21 cellular contexts compared by ENCODE assay signal in genomic region chr17:56636276-56636675, GRCh38.
"Had no signal": no experiment of that assay in that cellular context is flagged by ENCODE, and none has a peak within 500 bp of the region (broad histone marks: within the 10 kb centered on the region; RNA-seq: fewer than 3 reads in every experiment).

No MANE protein-coding gene starts in this region.

- DNase-seq: cortex of kidney; dorsolateral prefrontal cortex; effector CD8-positive, alpha-beta T cell; heart left ventricle; hippocampal formation; left colon; left ventricle myocardium superior; mesenchymal stem cell; midbrain; naive B cell; psoas muscle; retina; small intestine; stimulated activated CD4-positive, alpha-beta T cell treated with anti-CD3 and anti-CD28 coated beads, Interleukin-12 subunit alpha, Interleukin-12 subunit beta, amount 100 ng/mL, for 4 hours; stimulated activated naive CD4-positive, alpha-beta T cell treated with Interleukin-2 at 50 U/mL for 16 hours; thyroid gland; uterus had no signal

- H3K27ac ChIP-seq: dorsolateral prefrontal cortex, heart left ventricle, neutrophil, psoas muscle, suprapubic skin, thyroid gland, uterus had no signal

- H3K4me3 ChIP-seq: dorsolateral prefrontal cortex, heart left ventricle, lung, psoas muscle, suprapubic skin, thyroid gland, uterus had no signal

- H3K36me3 ChIP-seq: heart left ventricle, neutrophil, suprapubic skin, thyroid gland, uterus had no signal

- ATAC-seq: heart left ventricle, left colon, left ventricle myocardium superior, psoas muscle, sciatic nerve had no signal

- H3K4me1 ChIP-seq: heart left ventricle, psoas muscle, suprapubic skin, thyroid gland, uterus had no signal

- H3K9me3 ChIP-seq: heart left ventricle, neutrophil, psoas muscle, suprapubic skin, thyroid gland, uterus had no signal

- H3K27me3 ChIP-seq: thyroid gland had no signal
